Comparison of ENCODE assay signal across 8 cellular contexts in genomic region chr20:62066339-62066982, GRCh38. TPM values are rescaled to one million over a fixed set of nuclear protein-coding genes. Genes with fewer than 3 reads are reported as not detected.
DNase-seq lines count a peak whose midpoint lies in the region; ATAC-seq and TF ChIP-seq lines count a peak whose summit lies in the region.

No MANE protein-coding gene starts in this region.

- peaks cover 16% of the 10 kb centered on the region; the same call in 1 of the 2 replicates for H3K79me2 ChIP-seq in OCI-LY1 (ENCODE audit: insufficient read depth, low read length)
- peaks cover 27% of the 10 kb centered on the region for H3K79me2 ChIP-seq in parathyroid adenoma

- H3K4me1 Mint-ChIP-seq in activated naive CD8-positive, alpha-beta T cell (ENCODE audit: low read depth): peaks cover 45% of the 10 kb centered on the region

- H4K20me1 ChIP-seq in OCI-LY1 (ENCODE audit: insufficient read depth, low read length): no peaks in the 10 kb centered on the region

- H3K4me2 ChIP-seq in OCI-LY1 (ENCODE audit: low read length) (peak overlapping the region; percentile 87), parathyroid adenoma (ENCODE audit: low read length) (peak overlapping the region; percentile 74)

- 0 out of 2 replicates have a peak overlapping the region, but pooled peaks have one; percentile 31 for H2AFZ ChIP-seq in OCI-LY1 (ENCODE audit: low read length)
- peak overlapping the region; percentile 100 for H2AFZ ChIP-seq in parathyroid adenoma

- intact Hi-C loops in vagina (cut with DNase I): loop anchor here (5.0 kb wide), 1 partner anchor 56 kb away; the partner anchor contains the start of gene LSM14B

- H3K4me1 ChIP-seq in OCI-LY1 (ENCODE audit: insufficient read depth, low read length, severe bottlenecking) (peaks cover 45% of the 10 kb centered on the region), cardiac muscle cell (ENCODE audit: low read depth) (peaks cover 39% of the 10 kb centered on the region), parathyroid adenoma (peaks cover 16% of the 10 kb centered on the region), vagina (peaks cover 60% of the 10 kb centered on the region)

- TF ChIP-seq CTCF in OCI-LY1 (IDR thresholded peaks at IDR 0.05; ENCODE audit: low read length) (no peak), cardiac muscle cell (IDR thresholded peaks at IDR 0.05; ENCODE audit: low read depth, low read length) (no peak), parathyroid adenoma (IDR thresholded peaks at IDR 0.05) (no peak), vagina (IDR thresholded peaks at IDR 0.05) (no peak)

- H3K4me3 Mint-ChIP-seq in activated naive CD8-positive, alpha-beta T cell: peak overlapping the region; percentile 88

- H3K27ac ChIP-seq in OCI-LY1 (ENCODE audit: low read depth, low read length, poor library complexity, severe bottlenecking) (no peak overlapping the region), cardiac muscle cell (peak overlapping the region; percentile 96), parathyroid adenoma (peak overlapping the region; percentile 95), vagina (peak overlapping the region; percentile 79)

- H3K4me3 ChIP-seq in OCI-LY1 (ENCODE audit: low read depth, low read length, poor library complexity, severe bottlenecking) (peak overlapping the region; percentile 75), cardiac muscle cell (peak overlapping the region; percentile 37), parathyroid adenoma (ENCODE audit: low read depth, low read length) (peak overlapping the region; percentile 56), vagina (peak overlapping the region; percentile 65 to 83)

- peak; percentile 29 for ATAC-seq in HG03521 (IDR thresholded peaks at IDR 0.05; ENCODE audit: unreplicated experiment)

- H3K27me3 Mint-ChIP-seq in activated naive CD8-positive, alpha-beta T cell: no peaks in the 10 kb centered on the region

- H3K36me3 Mint-ChIP-seq in activated naive CD8-positive, alpha-beta T cell: no peaks in the 10 kb centered on the region

- H3K27me3 ChIP-seq in OCI-LY1 (ENCODE audit: insufficient read depth, low read length) (peaks cover 14% of the 10 kb centered on the region; the same call in 1 of the 2 replicates), cardiac muscle cell (no peaks in the 10 kb centered on the region), parathyroid adenoma (ENCODE audit: control insufficient read depth, insufficient read depth, low read length) (no peaks in the 10 kb centered on the region), vagina (no peaks in the 10 kb centered on the region)

- peaks cover 19% of the 10 kb centered on the region; the same call in 1 of the 2 replicates for H3K36me3 ChIP-seq in OCI-LY1 (ENCODE audit: insufficient read depth, low read length)
- H3K36me3 ChIP-seq in cardiac muscle cell: no peaks in the 10 kb centered on the region
- no peaks in the 10 kb centered on the region for H3K36me3 ChIP-seq in parathyroid adenoma (ENCODE audit: control insufficient read depth, insufficient read depth, low read length)
- H3K36me3 ChIP-seq in vagina: no peaks in the 10 kb centered on the region

- H3K9ac ChIP-seq in OCI-LY1 (ENCODE audit: low read length): peak overlapping the region; percentile 86
- peak overlapping the region; percentile 37 for H3K9ac ChIP-seq in parathyroid adenoma

- no peak for TF ChIP-seq POLR2A in vagina (IDR thresholded peaks at IDR 0.05)

- H3K9me3 ChIP-seq in OCI-LY1 (ENCODE audit: low read length): no peaks in the 10 kb centered on the region
- H3K9me3 ChIP-seq in cardiac muscle cell (ENCODE audit: low read depth): no peaks in the 10 kb centered on the region
- H3K9me3 ChIP-seq in parathyroid adenoma (ENCODE audit: control insufficient read depth, low read length): no peaks in the 10 kb centered on the region
- no peaks in the 10 kb centered on the region for H3K9me3 ChIP-seq in vagina

- H3K9me3 Mint-ChIP-seq in activated naive CD8-positive, alpha-beta T cell (ENCODE audit: low read depth): no peaks in the 10 kb centered on the region

- DNase-seq in C1 segment of cervical spinal cord (lab: John Stamatoyannopoulos, UW): peak in 8 of 14 donors; percentile 35 to 78 (median 54)
- peak; percentile 61 for DNase-seq in GM19240 (ENCODE audit: insufficient read length, low spot score)
- peak; percentile 29 to 83 for DNase-seq in cardiac muscle cell (ENCODE audit: low read depth in 1 of 2, low spot score in 1 of 2)
- no peak for DNase-seq in vagina (ENCODE audit: extremely low spot score in 2 of 2)

- no peaks in the 10 kb centered on the region for H3F3A ChIP-seq in OCI-LY1 (ENCODE audit: insufficient read depth, low read length)

- H3K9me2 ChIP-seq in OCI-LY1 (ENCODE audit: low read depth, low read length): no peaks in the 10 kb centered on the region

- peak overlapping the region; percentile 88 for H3K27ac Mint-ChIP-seq in activated naive CD8-positive, alpha-beta T cell

RNA-seq across cellular contexts. Expression of gene TAF4, which starts 0.8 kb away (rescaled TPM):
- 8.8 and 21.1 TPM in 2 replicates for total RNA-seq in cardiac muscle cell
- polyA plus RNA-seq in cardiac muscle cell: 1.5 and 3.7 TPM in 2 replicates
- total RNA-seq in vagina: 9.6 TPM

RNA-seq across cellular contexts. Expression of gene LSM14B, which starts 55.8 kb away (rescaled TPM):
- total RNA-seq in cardiac muscle cell (63.3 and 71.8 TPM in 2 replicates), vagina (23.6 TPM)
- polyA plus RNA-seq in cardiac muscle cell: 6.5 and 7.5 TPM in 2 replicates

Comparison
In these comparisons a context has a peak if more than half of its experiments do, and no peak if none do; other contexts are left out.
1. DNase-seq: peak in C1 segment of cervical spinal cord (8 of 14), GM19240 (single experiment) and cardiac muscle cell (2 of 2); none in vagina (0 of 2).
2. Peak in every context shown above with its lines, with median percentiles within 50 percentile points of each other: H3K4me3 ChIP-seq.